In genomic region chr14:95143813-95144620, GRCh38 we compare ENCODE assay signal across 11 cellular contexts. TPM values are rescaled to one million over a fixed set of nuclear protein-coding genes. Genes with fewer than 3 reads are reported as not detected.
DNase-seq lines count a peak whose midpoint lies in the region; ATAC-seq, FAIRE-seq and TF ChIP-seq lines count a peak whose summit lies in the region.
"Had no signal": no experiment of that assay in that cellular context is flagged by ENCODE, and none has a peak within 500 bp of the region (broad histone marks: within the 10 kb centered on the region; RNA-seq: fewer than 3 reads in every experiment).

No MANE protein-coding gene starts in this region.

- DNase-seq in NB4 (ENCODE audit: low read depth): peak; percentile 34
- DNase-seq in fibroblast of the aortic adventitia (ENCODE audit: low read depth): peak; percentile 62
- DNase-seq in spleen: no peak
- no peak for DNase-seq in G401 (ENCODE audit: low spot score)
- no peak for DNase-seq in GM12892 (ENCODE audit: insufficient read length)
- no peak for DNase-seq in HAP-1 (ENCODE audit: low spot score in 2 of 2)
- DNase-seq: HFFc6, retina had no signal

- peak overlapping the region in 7 of 8 donors; percentile 73 to 85 (median 77) for H3K27ac ChIP-seq in spleen
- H3K27ac ChIP-seq: SK-N-MC had no signal

- in situ Hi-C loops in G401 (cut with HindIII; ENCODE audit: low sequenced_read_pairs): no loop called here
- in situ Hi-C loops in HAP-1 (cut with MboI; ENCODE audit: low sequenced_read_pairs): no loop called here

- H3K4me3 ChIP-seq in NB4 (ENCODE audit: low read depth, low read length): peak overlapping the region; percentile 7
- peak overlapping the region; percentile 1 for H3K4me3 ChIP-seq in fibroblast of the aortic adventitia (ENCODE audit: low read depth, low read length)
- peak overlapping the region in 2 of 8 donors; percentile 10 to 37 for H3K4me3 ChIP-seq in spleen
- H3K4me3 ChIP-seq in HAP-1: no peak overlapping the region
- H3K4me3 ChIP-seq: SK-N-MC had no signal

- intact Hi-C loops in spleen (cut with DNase I; ENCODE audit: low total_unique reads): no loop called here

- TF ChIP-seq POLR2A in NB4 (IDR thresholded peaks at IDR 0.05; ENCODE audit: extremely low read depth, insufficient read length): no peak
- no peak for TF ChIP-seq POLR2A in spleen (IDR thresholded peaks at IDR 0.05)
- TF ChIP-seq POLR2A in GM12892 (IDR thresholded peaks at IDR 0.05; ENCODE audit: low read depth, low read length): no peak

- 53 to 60% (median 59%) methylated on average over 4 of the region's 4 CpGs for WGBS in spleen, 5 donors

- TF ChIP-seq CTCF in NB4 (IDR thresholded peaks at IDR 0.05; ENCODE audit: low read depth, low read length) (no peak), fibroblast of the aortic adventitia (IDR thresholded peaks at IDR 0.05; ENCODE audit: insufficient read depth, low read length) (no peak), spleen (IDR thresholded peaks at IDR 0.05 in 8 of 11, conservative IDR thresholded peaks at IDR 0.05 in 3 of 11) (no peak)

- ATAC-seq in GM21381 (IDR thresholded peaks at IDR 0.05; ENCODE audit: unreplicated experiment) (peak; percentile 42), GM19467 (IDR thresholded peaks at IDR 0.05; ENCODE audit: unreplicated experiment) (no peak)

- peaks cover 36 to 89% (median 79%) of the 10 kb centered on the region in 6 donors for H3K4me1 ChIP-seq in spleen
- H3K4me1 ChIP-seq in HAP-1: peaks cover 69% of the 10 kb centered on the region

- FAIRE-seq in GM12892 (lab: Jason Lieb, UNC): no peak

- H3K9me3 ChIP-seq in spleen (peaks cover 8 to 25% (median 21%) of the 10 kb centered on the region in 8 donors), HAP-1 (no peaks in the 10 kb centered on the region; the same call in 1 of the 2 replicates)

- peaks cover 0 to 15% (median 0%) of the 10 kb centered on the region in 6 donors for H3K36me3 ChIP-seq in spleen
- H3K36me3 ChIP-seq in HAP-1 (replicated peaks): no peaks in the 10 kb centered on the region

- H3K27me3 ChIP-seq in spleen (replicated peaks in 1 of 7) (no peaks in the 10 kb centered on the region), HAP-1 (ENCODE audit: low read depth) (no peaks in the 10 kb centered on the region)

RNA-seq across cellular contexts. Expression of gene DICER1, which starts 13.3 kb away (rescaled TPM):
- total RNA-seq in fibroblast of the aortic adventitia (ENCODE audit: low replicate concordance) (46.6 and 106 TPM in 2 replicates), spleen (100 to 1,000 TPM in 1 of 7 donors, 10 to 100 TPM in 6; 61.1 to 124 (median 91.9) TPM)
- polyA plus RNA-seq in spleen: 10 to 100 TPM in 1 of 3 donors, 1 to 10 TPM in 2; 7.1 to 10.3 (median 8.3) TPM
- 48.0 and 64.6 TPM in 2 replicates for total RNA-seq in G401 (2014; rRNA removed; shearing (Covaris generic))
- 21.2 TPM for polyA plus RNA-seq in GM12892 (2012; ENCODE audit: missing spikeins)

Comparison
In these comparisons a context has a peak if more than half of its experiments do, and no peak if none do; other contexts are left out.
1. DNase-seq: peak in NB4 (single experiment) and fibroblast of the aortic adventitia (single experiment); none in spleen (single experiment), G401 (single experiment), GM12892 (single experiment) and HAP-1 (0 of 2).